Comparison of ENCODE assay signal across 1 cellular context in the genomic region with DNA sequence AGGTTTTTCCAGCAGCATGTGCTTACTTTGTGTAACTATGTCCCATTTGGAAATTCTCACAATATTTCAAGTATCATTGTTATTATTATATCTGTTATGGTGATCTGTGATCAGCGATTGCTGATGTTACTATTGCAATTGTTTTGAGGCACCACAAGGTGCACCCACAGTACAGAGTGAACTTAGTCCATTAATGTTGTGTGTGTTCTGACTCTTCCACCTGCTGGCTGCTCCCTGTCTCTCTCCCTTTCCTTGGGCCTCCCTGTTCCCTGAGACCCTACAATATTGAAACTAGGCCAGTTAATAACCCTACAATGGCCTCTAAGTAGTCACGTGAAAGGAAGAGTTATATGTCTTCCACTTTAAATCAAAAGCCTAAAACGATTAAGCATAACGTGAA.
TF ChIP-seq lines count a peak whose summit lies in the region.

No MANE protein-coding gene starts in this region.

TF ChIP-seq in H1, 55 proteins besides CTCF, POLR2A, EP300 and RAD21:
- TF ChIP-seq RNF2 (IDR thresholded peaks at IDR 0.05; ENCODE audit: borderline replicate concordance, low read depth, low read length, missing control alignments, poor library complexity, severe bottlenecking), result no peak
- no peak for TF ChIP-seq GTF2F1 (IDR thresholded peaks at IDR 0.05; ENCODE audit: borderline replicate concordance, low read depth, low read length)
- TF ChIP-seq NANOG (IDR thresholded peaks at IDR 0.05; ENCODE audit: insufficient read depth, low read depth, low read length, poor library complexity, severe bottlenecking), result no peak
- TF ChIP-seq SP4 (IDR thresholded peaks at IDR 0.05; ENCODE audit: low read length), result no peak
- TF ChIP-seq TEAD4 (IDR thresholded peaks at IDR 0.05; ENCODE audit: low read depth, low read length), result no peak
- TF ChIP-seq SIN3A (conservative IDR thresholded peaks at IDR 0.05 in 1 of 2, IDR thresholded peaks at IDR 0.05 in 1 of 2; ENCODE audit: low read depth in 1 of 2, low read length in 2 of 2), result no peak
- no peak for TF ChIP-seq SP1 (IDR thresholded peaks at IDR 0.05; ENCODE audit: low read depth, low read length)
- no peak for TF ChIP-seq NRF1 (IDR thresholded peaks at IDR 0.05; ENCODE audit: low read depth, low read length)
- no peak for TF ChIP-seq MAFK (IDR thresholded peaks at IDR 0.05; ENCODE audit: low read depth, low read length)
- TF ChIP-seq SUZ12 (IDR thresholded peaks at IDR 0.05; ENCODE audit: low read length), result no peak
- TF ChIP-seq, protein P1, sequence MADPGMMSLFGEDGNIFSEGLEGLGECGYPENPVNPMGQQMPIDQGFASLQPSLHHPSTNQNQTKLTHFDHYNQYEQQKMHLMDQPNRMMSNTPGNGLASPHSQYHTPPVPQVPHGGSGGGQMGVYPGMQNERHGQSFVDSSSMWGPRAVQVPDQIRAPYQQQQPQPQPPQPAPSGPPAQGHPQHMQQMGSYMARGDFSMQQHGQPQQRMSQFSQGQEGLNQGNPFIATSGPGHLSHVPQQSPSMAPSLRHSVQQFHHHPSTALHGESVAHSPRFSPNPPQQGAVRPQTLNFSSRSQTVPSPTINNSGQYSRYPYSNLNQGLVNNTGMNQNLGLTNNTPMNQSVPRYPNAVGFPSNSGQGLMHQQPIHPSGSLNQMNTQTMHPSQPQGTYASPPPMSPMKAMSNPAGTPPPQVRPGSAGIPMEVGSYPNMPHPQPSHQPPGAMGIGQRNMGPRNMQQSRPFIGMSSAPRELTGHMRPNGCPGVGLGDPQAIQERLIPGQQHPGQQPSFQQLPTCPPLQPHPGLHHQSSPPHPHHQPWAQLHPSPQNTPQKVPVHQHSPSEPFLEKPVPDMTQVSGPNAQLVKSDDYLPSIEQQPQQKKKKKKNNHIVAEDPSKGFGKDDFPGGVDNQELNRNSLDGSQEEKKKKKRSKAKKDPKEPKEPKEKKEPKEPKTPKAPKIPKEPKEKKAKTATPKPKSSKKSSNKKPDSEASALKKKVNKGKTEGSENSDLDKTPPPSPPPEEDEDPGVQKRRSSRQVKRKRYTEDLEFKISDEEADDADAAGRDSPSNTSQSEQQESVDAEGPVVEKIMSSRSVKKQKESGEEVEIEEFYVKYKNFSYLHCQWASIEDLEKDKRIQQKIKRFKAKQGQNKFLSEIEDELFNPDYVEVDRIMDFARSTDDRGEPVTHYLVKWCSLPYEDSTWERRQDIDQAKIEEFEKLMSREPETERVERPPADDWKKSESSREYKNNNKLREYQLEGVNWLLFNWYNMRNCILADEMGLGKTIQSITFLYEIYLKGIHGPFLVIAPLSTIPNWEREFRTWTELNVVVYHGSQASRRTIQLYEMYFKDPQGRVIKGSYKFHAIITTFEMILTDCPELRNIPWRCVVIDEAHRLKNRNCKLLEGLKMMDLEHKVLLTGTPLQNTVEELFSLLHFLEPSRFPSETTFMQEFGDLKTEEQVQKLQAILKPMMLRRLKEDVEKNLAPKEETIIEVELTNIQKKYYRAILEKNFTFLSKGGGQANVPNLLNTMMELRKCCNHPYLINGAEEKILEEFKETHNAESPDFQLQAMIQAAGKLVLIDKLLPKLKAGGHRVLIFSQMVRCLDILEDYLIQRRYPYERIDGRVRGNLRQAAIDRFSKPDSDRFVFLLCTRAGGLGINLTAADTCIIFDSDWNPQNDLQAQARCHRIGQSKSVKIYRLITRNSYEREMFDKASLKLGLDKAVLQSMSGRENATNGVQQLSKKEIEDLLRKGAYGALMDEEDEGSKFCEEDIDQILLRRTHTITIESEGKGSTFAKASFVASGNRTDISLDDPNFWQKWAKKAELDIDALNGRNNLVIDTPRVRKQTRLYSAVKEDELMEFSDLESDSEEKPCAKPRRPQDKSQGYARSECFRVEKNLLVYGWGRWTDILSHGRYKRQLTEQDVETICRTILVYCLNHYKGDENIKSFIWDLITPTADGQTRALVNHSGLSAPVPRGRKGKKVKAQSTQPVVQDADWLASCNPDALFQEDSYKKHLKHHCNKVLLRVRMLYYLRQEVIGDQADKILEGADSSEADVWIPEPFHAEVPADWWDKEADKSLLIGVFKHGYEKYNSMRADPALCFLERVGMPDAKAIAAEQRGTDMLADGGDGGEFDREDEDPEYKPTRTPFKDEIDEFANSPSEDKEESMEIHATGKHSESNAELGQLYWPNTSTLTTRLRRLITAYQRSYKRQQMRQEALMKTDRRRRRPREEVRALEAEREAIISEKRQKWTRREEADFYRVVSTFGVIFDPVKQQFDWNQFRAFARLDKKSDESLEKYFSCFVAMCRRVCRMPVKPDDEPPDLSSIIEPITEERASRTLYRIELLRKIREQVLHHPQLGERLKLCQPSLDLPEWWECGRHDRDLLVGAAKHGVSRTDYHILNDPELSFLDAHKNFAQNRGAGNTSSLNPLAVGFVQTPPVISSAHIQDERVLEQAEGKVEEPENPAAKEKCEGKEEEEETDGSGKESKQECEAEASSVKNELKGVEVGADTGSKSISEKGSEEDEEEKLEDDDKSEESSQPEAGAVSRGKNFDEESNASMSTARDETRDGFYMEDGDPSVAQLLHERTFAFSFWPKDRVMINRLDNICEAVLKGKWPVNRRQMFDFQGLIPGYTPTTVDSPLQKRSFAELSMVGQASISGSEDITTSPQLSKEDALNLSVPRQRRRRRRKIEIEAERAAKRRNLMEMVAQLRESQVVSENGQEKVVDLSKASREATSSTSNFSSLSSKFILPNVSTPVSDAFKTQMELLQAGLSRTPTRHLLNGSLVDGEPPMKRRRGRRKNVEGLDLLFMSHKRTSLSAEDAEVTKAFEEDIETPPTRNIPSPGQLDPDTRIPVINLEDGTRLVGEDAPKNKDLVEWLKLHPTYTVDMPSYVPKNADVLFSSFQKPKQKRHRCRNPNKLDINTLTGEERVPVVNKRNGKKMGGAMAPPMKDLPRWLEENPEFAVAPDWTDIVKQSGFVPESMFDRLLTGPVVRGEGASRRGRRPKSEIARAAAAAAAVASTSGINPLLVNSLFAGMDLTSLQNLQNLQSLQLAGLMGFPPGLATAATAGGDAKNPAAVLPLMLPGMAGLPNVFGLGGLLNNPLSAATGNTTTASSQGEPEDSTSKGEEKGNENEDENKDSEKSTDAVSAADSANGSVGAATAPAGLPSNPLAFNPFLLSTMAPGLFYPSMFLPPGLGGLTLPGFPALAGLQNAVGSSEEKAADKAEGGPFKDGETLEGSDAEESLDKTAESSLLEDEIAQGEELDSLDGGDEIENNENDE (IDR thresholded peaks at IDR 0.05; ENCODE audit: insufficient replicate concordance, low read length), result no peak
- no peak for TF ChIP-seq BACH1 (IDR thresholded peaks at IDR 0.05; ENCODE audit: low read length)
- no peak for TF ChIP-seq GABPA (IDR thresholded peaks at IDR 0.05; ENCODE audit: borderline replicate concordance, insufficient read depth, low read length)
- no peak for TF ChIP-seq SIRT6 (IDR thresholded peaks at IDR 0.05; ENCODE audit: low read length)
- TF ChIP-seq BCL11A (IDR thresholded peaks at IDR 0.05; ENCODE audit: low read depth in 2 of 2, low read length in 2 of 2), result no peak
- TF ChIP-seq TAF1 (IDR thresholded peaks at IDR 0.05; ENCODE audit: low read depth, low read length), result no peak
- TF ChIP-seq POU5F1 (IDR thresholded peaks at IDR 0.05; ENCODE audit: low read depth, low read length), result no peak
- no peak for TF ChIP-seq KDM4A (IDR thresholded peaks at IDR 0.05; ENCODE audit: low read depth, low read length, severe bottlenecking)
- TF ChIP-seq RBBP5 (IDR thresholded peaks at IDR 0.05; ENCODE audit: borderline replicate concordance, low read depth, low read length), result no peak
- no peak for TF ChIP-seq KDM5A (IDR thresholded peaks at IDR 0.05; ENCODE audit: low read length)
